In the genomic region with DNA sequence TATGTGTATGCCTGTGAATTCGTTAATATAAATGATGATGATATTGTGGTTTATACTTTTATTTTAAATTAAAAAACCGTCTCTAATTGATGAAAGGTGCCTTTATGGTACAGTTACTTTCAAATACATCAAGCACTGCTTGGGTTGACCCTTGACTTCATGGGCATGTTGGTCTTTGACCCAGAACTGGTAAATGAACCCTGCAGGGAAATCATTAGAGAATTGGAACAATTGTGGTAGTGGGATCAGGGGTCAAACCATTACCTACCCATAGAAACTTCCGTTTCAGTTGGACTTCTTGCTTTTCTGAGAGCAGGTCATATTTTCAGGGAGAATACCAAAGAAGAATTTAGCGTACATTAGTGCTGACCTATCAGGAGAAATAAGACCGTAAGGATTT, we compare ENCODE assay signal across 39 cellular contexts.
"Had no signal": no experiment of that assay in that cellular context is flagged by ENCODE, and none has a peak within 500 bp of the region (broad histone marks: within the 10 kb centered on the region; RNA-seq: fewer than 3 reads in every experiment).

No MANE protein-coding gene starts in this region.

- H3K9me3 Mint-ChIP-seq: activated naive CD4-positive, alpha-beta T cell treated with anti-CD3 and anti-CD28 coated beads for 36 hours; activated naive CD4-positive, alpha-beta T cell treated with anti-CD3 and anti-CD28 coated beads, Interleukin-2, amount 10 ng/mL, durations not matched to agents 7 days and 5 days; activated naive CD4-positive, alpha-beta T cell treated with anti-CD3 and anti-CD28 coated beads, Interleukin-2, amount 50 U/mL, for 24 hours; activated naive CD4-positive, alpha-beta T cell treated with anti-CD3 and anti-CD28 coated beads, Interleukin-2, amount 50 U/mL, for 72 hours; activated naive CD8-positive, alpha-beta T cell treated with anti-CD3 and anti-CD28 coated beads for 36 hours; activated naive CD8-positive, alpha-beta T cell treated with anti-CD3 and anti-CD28 coated beads, Interleukin-2, amount 10 ng/mL, durations not matched to agents 7 days and 5 days; activated naive CD8-positive, alpha-beta T cell treated with anti-CD3 and anti-CD28 coated beads, Interleukin-2, amount 50 U/mL, for 24 hours; activated T-cell treated with anti-CD3 and anti-CD28 coated beads, Interleukin-2, amount 50 U/mL, for 24 hours; activated T-cell treated with anti-CD3 and anti-CD28 coated beads, Interleukin-2, amount 50 U/mL, for 4 hours; activated T-cell treated with anti-CD3 and anti-CD28 coated beads, Interleukin-2, amount 50 U/mL, for 72 hours; activated T-helper 1 cell treated with anti-CD3 and anti-CD28 coated beads, Interleukin-12 subunit alpha, Interleukin-12 subunit beta, Interleukin-2, Interleukin-4 antibody, amounts not matched to agents 30 ng/mL and 10 ng/mL and 1 ng/mL, durations not matched to agents 14 hours and 24 hours and 36 hours; activated T-helper 17 cell treated with anti-CD3 and anti-CD28 coated beads, Interleukin-2, amount 50 U/mL, for 72 hours; activated T-helper 2 cell treated with anti-CD3 and anti-CD28 coated beads, Interferon-gamma antibody, Interleukin-2, Interleukin-4, amounts not matched to agents 10 μg/mL and 5 μg/mL and 100 μg/mL, durations not matched to agents 14 hours and 24 hours and 36 hours; brain; central memory CD8-positive, alpha-beta T cell had no signal

- H3K27ac Mint-ChIP-seq: activated naive CD4-positive, alpha-beta T cell treated with anti-CD3 and anti-CD28 coated beads for 36 hours; activated naive CD4-positive, alpha-beta T cell treated with anti-CD3 and anti-CD28 coated beads, Interleukin-2, amount 10 ng/mL, durations not matched to agents 7 days and 5 days; activated naive CD4-positive, alpha-beta T cell treated with anti-CD3 and anti-CD28 coated beads, Interleukin-2, amount 50 U/mL, for 24 hours; activated naive CD4-positive, alpha-beta T cell treated with anti-CD3 and anti-CD28 coated beads, Interleukin-2, amount 50 U/mL, for 72 hours; activated naive CD8-positive, alpha-beta T cell; activated T-cell treated with anti-CD3 and anti-CD28 coated beads, Interleukin-2, amount 50 U/mL, for 24 hours; activated T-cell treated with anti-CD3 and anti-CD28 coated beads, Interleukin-2, amount 50 U/mL, for 72 hours; activated T-helper 1 cell treated with anti-CD3 and anti-CD28 coated beads, Interleukin-12 subunit alpha, Interleukin-12 subunit beta, Interleukin-2, Interleukin-4 antibody, amounts not matched to agents 30 ng/mL and 10 ng/mL and 1 ng/mL, durations not matched to agents 14 hours and 24 hours and 36 hours; activated T-helper 17 cell treated with anti-CD3 and anti-CD28 coated beads, Interleukin-2, amount 50 U/mL, for 72 hours; activated T-helper 2 cell treated with anti-CD3 and anti-CD28 coated beads, Interferon-gamma antibody, Interleukin-2, Interleukin-4, amounts not matched to agents 10 μg/mL and 5 μg/mL and 100 μg/mL, durations not matched to agents 14 hours and 24 hours and 36 hours had no signal

- H3K4me3 Mint-ChIP-seq: activated naive CD4-positive, alpha-beta T cell treated with anti-CD3 and anti-CD28 coated beads for 36 hours; activated naive CD4-positive, alpha-beta T cell treated with anti-CD3 and anti-CD28 coated beads, Interleukin-2, amount 10 ng/mL, durations not matched to agents 7 days and 5 days; activated naive CD4-positive, alpha-beta T cell treated with anti-CD3 and anti-CD28 coated beads, Interleukin-2, amount 50 U/mL, for 24 hours; activated naive CD8-positive, alpha-beta T cell; activated naive CD8-positive, alpha-beta T cell treated with anti-CD3 and anti-CD28 coated beads for 36 hours; activated naive CD8-positive, alpha-beta T cell treated with anti-CD3 and anti-CD28 coated beads, Interleukin-2, amount 10 ng/mL, durations not matched to agents 7 days and 5 days; activated naive CD8-positive, alpha-beta T cell treated with anti-CD3 and anti-CD28 coated beads, Interleukin-2, amount 50 U/mL, for 24 hours; activated T-cell treated with anti-CD3 and anti-CD28 coated beads, Interleukin-2, amount 50 U/mL, for 24 hours; activated T-cell treated with anti-CD3 and anti-CD28 coated beads, Interleukin-2, amount 50 U/mL, for 4 hours; activated T-cell treated with anti-CD3 and anti-CD28 coated beads, Interleukin-2, amount 50 U/mL, for 72 hours; activated T-helper 1 cell treated with anti-CD3 and anti-CD28 coated beads, Interleukin-12 subunit alpha, Interleukin-12 subunit beta, Interleukin-2, Interleukin-4 antibody, amounts not matched to agents 30 ng/mL and 10 ng/mL and 1 ng/mL, durations not matched to agents 14 hours and 24 hours and 36 hours; activated T-helper 17 cell treated with anti-CD3 and anti-CD28 coated beads, Interleukin-2, amount 50 U/mL, for 72 hours; brain; central memory CD8-positive, alpha-beta T cell had no signal

- H3K27me3 ChIP-seq: ascending aorta, body of pancreas, brain microvascular endothelial cell, breast epithelium, cardiac muscle cell had no signal

- H3K36me3 ChIP-seq: ascending aorta, brain microvascular endothelial cell, breast epithelium, cardiac muscle cell had no signal

- H3K9me3 ChIP-seq: ascending aorta, body of pancreas, breast epithelium had no signal

- H3K36me3 Mint-ChIP-seq: activated naive CD4-positive, alpha-beta T cell treated with anti-CD3 and anti-CD28 coated beads, Interleukin-2, amount 50 U/mL, for 72 hours; brain had no signal

- H3K27me3 Mint-ChIP-seq: activated naive CD4-positive, alpha-beta T cell treated with anti-CD3 and anti-CD28 coated beads, Interleukin-2, amount 10 ng/mL, durations not matched to agents 7 days and 5 days; activated naive CD4-positive, alpha-beta T cell treated with anti-CD3 and anti-CD28 coated beads, Interleukin-2, amount 50 U/mL, for 24 hours; activated naive CD8-positive, alpha-beta T cell; activated naive CD8-positive, alpha-beta T cell treated with anti-CD3 and anti-CD28 coated beads for 36 hours; activated naive CD8-positive, alpha-beta T cell treated with anti-CD3 and anti-CD28 coated beads, Interleukin-2, amount 10 ng/mL, durations not matched to agents 7 days and 5 days; activated naive CD8-positive, alpha-beta T cell treated with anti-CD3 and anti-CD28 coated beads, Interleukin-2, amount 50 U/mL, for 24 hours; activated T-cell treated with anti-CD3 and anti-CD28 coated beads, Interleukin-2, amount 50 U/mL, for 24 hours; activated T-helper 17 cell treated with anti-CD3 and anti-CD28 coated beads, Interleukin-2, amount 50 U/mL, for 72 hours; brain; central memory CD8-positive, alpha-beta T cell had no signal

- H3K4me3 ChIP-seq: ascending aorta, body of pancreas, breast epithelium, cardiac muscle cell had no signal

- FAIRE-seq: astrocyte, bronchial epithelial cell had no signal

- DNase-seq: activated effector memory CD4-positive, alpha-beta T cell treated with anti-CD3 and anti-CD28 coated beads, Interleukin-2, amount 50 U/mL, for 16 hours; activated effector memory CD4-positive, alpha-beta T cell treated with Interleukin-2 at 50 U/mL for 16 hours; activated gamma-delta T cell; activated gamma-delta T cell treated with Interleukin-2 at 50 U/mL for 16 hours; activated naive CD4-positive, alpha-beta T cell; activated naive CD4-positive, alpha-beta T cell treated with anti-CD3 and anti-CD28 coated beads for 36 hours; activated naive CD4-positive, alpha-beta T cell treated with anti-CD3 and anti-CD28 coated beads, Interleukin-2, amount 10 ng/mL, durations not matched to agents 7 days and 5 days; activated naive CD4-positive, alpha-beta T cell treated with anti-CD3 and anti-CD28 coated beads, Interleukin-2, amount 50 U/mL, for 16 hours; activated naive CD4-positive, alpha-beta T cell treated with Interleukin-2 at 50 U/mL for 16 hours; activated naive CD8-positive, alpha-beta T cell treated with anti-CD3 and anti-CD28 coated beads for 36 hours; activated naive CD8-positive, alpha-beta T cell treated with anti-CD3 and anti-CD28 coated beads, Interleukin-2, amount 10 ng/mL, durations not matched to agents 7 days and 5 days; activated naive CD8-positive, alpha-beta T cell treated with anti-CD3 and anti-CD28 coated beads, Interleukin-2, amount 50 U/mL, for 24 hours; activated T-cell treated with anti-CD3 and anti-CD28 coated beads, Interleukin-2, amount 50 U/mL, for 1 hour; activated T-cell treated with anti-CD3 and anti-CD28 coated beads, Interleukin-2, amount 50 U/mL, for 24 hours; activated T-cell treated with anti-CD3 and anti-CD28 coated beads, Interleukin-2, amount 50 U/mL, for 4 hours; activated T-cell treated with anti-CD3 and anti-CD28 coated beads, Interleukin-2, amount 50 U/mL, for 48 hours; activated T-cell treated with anti-CD3 and anti-CD28 coated beads, Interleukin-2, amount 50 U/mL, for 72 hours; amniotic stem cell; amygdala; anterior cingulate cortex; aorta; body of pancreas; brain microvascular endothelial cell; caudate nucleus; central memory CD4-positive, alpha-beta T cell; cerebellar nuclear complex had no signal

- ATAC-seq: activated naive CD4-positive, alpha-beta T cell treated with anti-CD3 and anti-CD28 coated beads, Interleukin-2, amount 50 U/mL, for 72 hours; activated naive CD8-positive, alpha-beta T cell treated with anti-CD3 and anti-CD28 coated beads, Interleukin-2, amount 50 U/mL, for 24 hours; activated T-cell treated with anti-CD3 and anti-CD28 coated beads, Interleukin-2, amount 50 U/mL, for 4 hours; activated T-cell treated with anti-CD3 and anti-CD28 coated beads, Interleukin-2, amount 50 U/mL, for 72 hours; activated T-helper 17 cell treated with anti-CD3 and anti-CD28 coated beads, Interleukin-2, amount 50 U/mL, for 72 hours; body of pancreas had no signal

- H3K27ac ChIP-seq: ascending aorta, body of pancreas, brain microvascular endothelial cell, breast epithelium, cardiac muscle cell had no signal
